Comparison of ENCODE assay signal across 17 cellular contexts in the genomic region with DNA sequence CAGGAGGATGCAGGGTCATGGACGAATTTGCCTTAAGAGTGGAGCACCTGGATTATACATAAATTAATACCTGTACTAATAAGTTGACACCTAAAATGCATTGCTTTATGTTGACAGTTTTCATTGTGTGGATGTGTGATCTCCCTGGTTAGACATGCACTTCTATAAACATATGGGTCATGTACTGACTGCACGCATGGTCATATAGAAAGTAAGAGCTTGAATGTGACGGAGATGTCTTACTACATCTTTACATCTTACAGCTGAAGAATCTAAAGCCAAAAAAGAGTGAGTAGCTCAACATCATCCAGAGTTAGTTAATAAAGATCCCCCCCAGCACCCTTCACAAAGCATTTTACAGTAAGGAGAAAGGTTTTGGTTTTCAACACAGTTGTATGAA.
"Had no signal": no experiment of that assay in that cellular context is flagged by ENCODE, and none has a peak within 500 bp of the region (broad histone marks: within the 10 kb centered on the region; RNA-seq: fewer than 3 reads in every experiment).

No MANE protein-coding gene starts in this region.

- H3K27me3 ChIP-seq: colonic mucosa, heart left ventricle, ovary, transverse colon had no signal

- H3K9me3 ChIP-seq: colonic mucosa, heart left ventricle, ovary, thoracic aorta, transverse colon had no signal

- H3K4me3 ChIP-seq: colonic mucosa, heart left ventricle, ovary, thoracic aorta, transverse colon had no signal

- H3K9me3 Mint-ChIP-seq: endodermal cell had no signal

- DNase-seq: colonic mucosa; effector CD4-positive, alpha-beta T cell; endodermal cell; foreskin melanocyte; heart left ventricle; hypothalamus; kidney glomerular epithelial cell; mesendoderm; naive thymus-derived CD4-positive, alpha-beta T cell; nucleus accumbens; ovary; right cardiac atrium; small intestine; stimulated activated CD4-positive, alpha-beta T cell treated with anti-CD3 and anti-CD28 coated beads, Interleukin-12 subunit alpha, Interleukin-12 subunit beta, amount 100 ng/mL, for 4 hours; transverse colon had no signal

- H3K36me3 ChIP-seq: colonic mucosa, heart left ventricle, ovary, thoracic aorta, transverse colon had no signal

- H3K27ac ChIP-seq: colonic mucosa, heart left ventricle, ovary, thoracic aorta, transverse colon had no signal

- ATAC-seq: heart left ventricle; naive thymus-derived CD4-positive, alpha-beta T cell; right cardiac atrium had no signal

- H3K4me3 Mint-ChIP-seq: endodermal cell; naive thymus-derived CD4-positive, alpha-beta T cell; stimulated activated naive CD8-positive, alpha-beta T cell treated with anti-CD3 and anti-CD28 coated beads, Interleukin-15, Interleukin-2, amounts not matched to agents 100 ng/mL and 50 ng/mL, for 24 hours had no signal

- H3K27ac Mint-ChIP-seq: endodermal cell; naive thymus-derived CD4-positive, alpha-beta T cell; stimulated activated naive CD8-positive, alpha-beta T cell treated with anti-CD3 and anti-CD28 coated beads, Interleukin-15, Interleukin-2, amounts not matched to agents 100 ng/mL and 50 ng/mL, for 24 hours had no signal

- H3K4me1 ChIP-seq: colonic mucosa had no signal
